ENCODE assay signal across 19 cellular contexts in the genomic region with DNA sequence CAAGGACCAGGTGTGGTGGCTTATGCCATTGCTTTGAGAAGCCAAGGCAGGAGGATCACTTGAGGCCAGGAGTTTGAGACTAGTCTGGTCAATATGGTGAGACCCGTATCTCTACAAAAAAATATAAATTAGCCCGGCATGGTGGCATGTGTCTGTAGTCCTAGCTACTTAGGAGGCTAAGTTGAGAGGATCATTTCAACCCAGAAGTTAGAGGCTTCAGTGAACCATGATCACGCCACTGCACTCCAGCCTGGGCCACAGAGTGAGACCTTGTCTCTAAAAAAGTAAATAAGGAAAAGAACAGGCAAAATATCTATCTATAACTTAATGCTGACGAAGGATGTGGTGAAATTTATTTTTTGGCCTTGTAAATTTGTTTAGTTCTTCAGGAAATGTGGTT.
DNase-seq lines count a peak whose midpoint lies in the region; ATAC-seq and TF ChIP-seq lines count a peak whose summit lies in the region.
"Had no signal": no experiment of that assay in that cellular context is flagged by ENCODE, and none has a peak within 500 bp of the region (broad histone marks: within the 10 kb centered on the region; RNA-seq: fewer than 3 reads in every experiment).

No MANE protein-coding gene starts in this region.

- H3K36me3 ChIP-seq in right lobe of liver: peaks cover 0 to 72% (median 28%) of the 10 kb centered on the region in 4 donors
- peaks cover 0 to 94% (median 58%) of the 10 kb centered on the region in 4 donors for H3K36me3 ChIP-seq in upper lobe of left lung

- peak overlapping the region in 2 of 3 donors; percentile 7 to 10 for H3K27ac ChIP-seq in right lobe of liver
- H3K27ac ChIP-seq in upper lobe of left lung: peak overlapping the region; percentile 40 to 77 (median 66)

- intact Hi-C loops in activated T-helper 2 cell treated with anti-CD3 and anti-CD28 coated beads, Interferon-gamma antibody, Interleukin-2, Interleukin-4, amounts not matched to agents 10 μg/mL and 5 μg/mL and 100 μg/mL, durations not matched to agents 14 hours and 24 hours and 36 hours (cut with micrococcal nuclease): no loop called here
- intact Hi-C loops in right lobe of liver (cut with DNase I): no loop called here

- no CpG with 5 or more reads among the region's 4 CpGs for WGBS in right lobe of liver (ENCODE audit: insufficient coverage, low coverage, low lambda C conversion rate, missing lambda C conversion rate)
- 88 to 94% methylated on average over 4 of the region's 4 CpGs for WGBS in upper lobe of left lung, 2 donors

- H3K4me3 Mint-ChIP-seq in activated naive CD4-positive, alpha-beta T cell treated with anti-CD3 and anti-CD28 coated beads, Interleukin-2, amount 10 ng/mL, durations not matched to agents 7 days and 5 days: no peak overlapping the region
- no peak overlapping the region for H3K4me3 Mint-ChIP-seq in activated T-helper 2 cell treated with anti-CD3 and anti-CD28 coated beads, Interferon-gamma antibody, Interleukin-2, Interleukin-4, amounts not matched to agents 10 μg/mL and 5 μg/mL and 100 μg/mL, durations not matched to agents 14 hours and 24 hours and 36 hours (ENCODE audit: low read depth)
- H3K4me3 Mint-ChIP-seq: CD8-positive, alpha-beta memory T cell; GM23338 had no signal

- no peaks in the 10 kb centered on the region for H3K9me3 Mint-ChIP-seq in activated naive CD4-positive, alpha-beta T cell treated with anti-CD3 and anti-CD28 coated beads, Interleukin-2, amount 10 ng/mL, durations not matched to agents 7 days and 5 days
- no peaks in the 10 kb centered on the region for H3K9me3 Mint-ChIP-seq in activated naive CD4-positive, alpha-beta T cell treated with anti-CD3 and anti-CD28 coated beads, Interleukin-2, amount 50 U/mL, for 72 hours
- H3K9me3 Mint-ChIP-seq in activated T-helper 2 cell treated with anti-CD3 and anti-CD28 coated beads, Interferon-gamma antibody, Interleukin-2, Interleukin-4, amounts not matched to agents 10 μg/mL and 5 μg/mL and 100 μg/mL, durations not matched to agents 14 hours and 24 hours and 36 hours: no peaks in the 10 kb centered on the region
- H3K9me3 Mint-ChIP-seq: CD8-positive, alpha-beta memory T cell; GM23338 had no signal

- TF ChIP-seq POLR2A in right lobe of liver (IDR thresholded peaks at IDR 0.05) (no peak), upper lobe of left lung (IDR thresholded peaks at IDR 0.05) (no peak)

- no peaks in the 10 kb centered on the region for H3K4me1 ChIP-seq in right lobe of liver
- no peaks in the 10 kb centered on the region for H3K4me1 ChIP-seq in upper lobe of left lung

- CTCF ChIA-PET in activated naive CD4-positive, alpha-beta T cell treated with anti-CD3 and anti-CD28 coated beads, Interleukin-2, amount 10 ng/mL, durations not matched to agents 7 days and 5 days (lab: Charles Lee): interaction anchor here (1.0 kb wide), 1 partner anchor 65 kb away, joined by 3 read pairs; no protein-coding TSS in a partner anchor

- H3K27ac Mint-ChIP-seq in activated naive CD4-positive, alpha-beta T cell treated with anti-CD3 and anti-CD28 coated beads, Interleukin-2, amount 10 ng/mL, durations not matched to agents 7 days and 5 days: peak overlapping the region; percentile 62
- peak overlapping the region in 1 of 2 donors; percentile 29 for H3K27ac Mint-ChIP-seq in activated naive CD4-positive, alpha-beta T cell treated with anti-CD3 and anti-CD28 coated beads, Interleukin-2, amount 50 U/mL, for 72 hours
- peak overlapping the region; percentile 18 for H3K27ac Mint-ChIP-seq in activated T-helper 2 cell treated with anti-CD3 and anti-CD28 coated beads, Interferon-gamma antibody, Interleukin-2, Interleukin-4, amounts not matched to agents 10 μg/mL and 5 μg/mL and 100 μg/mL, durations not matched to agents 14 hours and 24 hours and 36 hours

- TF ChIP-seq EP300 in upper lobe of left lung (IDR thresholded peaks at IDR 0.05): no peak

- TF ChIP-seq CTCF in right lobe of liver (IDR thresholded peaks at IDR 0.05) (no peak), upper lobe of left lung (IDR thresholded peaks at IDR 0.05) (no peak)

- H3K9me3 ChIP-seq in right lobe of liver: no peaks in the 10 kb centered on the region
- no peaks in the 10 kb centered on the region for H3K9me3 ChIP-seq in upper lobe of left lung

- DNase-seq in activated naive CD4-positive, alpha-beta T cell treated with anti-CD3 and anti-CD28 coated beads, Interleukin-2, amount 10 ng/mL, durations not matched to agents 7 days and 5 days: no peak
- no peak for DNase-seq in activated naive CD4-positive, alpha-beta T cell treated with anti-CD3 and anti-CD28 coated beads, Interleukin-2, amount 50 U/mL, for 72 hours (ENCODE audit: low spot score in 2 of 2)
- DNase-seq in activated T-helper 2 cell treated with anti-CD3 and anti-CD28 coated beads, Interferon-gamma antibody, Interleukin-2, Interleukin-4, amounts not matched to agents 10 μg/mL and 5 μg/mL and 100 μg/mL, durations not matched to agents 14 hours and 24 hours and 36 hours (ENCODE audit: low spot score): no peak
- DNase-seq in right lobe of liver (no peak), upper lobe of left lung (no peak), dermis blood vessel endothelial cell (no peak)
- DNase-seq: CD8-positive, alpha-beta memory T cell; DMS53; NCI-H1105 treated with DMSO at 0.1 percent for 48 hours; NCI-H187; NCI-H2107; NCI-H510A; NCI-H82; OCI-M1; Right ventricle myocardium superior had no signal

- H3K27me3 Mint-ChIP-seq in activated naive CD4-positive, alpha-beta T cell treated with anti-CD3 and anti-CD28 coated beads, Interleukin-2, amount 10 ng/mL, durations not matched to agents 7 days and 5 days: no peaks in the 10 kb centered on the region
- H3K27me3 Mint-ChIP-seq in activated T-helper 2 cell treated with anti-CD3 and anti-CD28 coated beads, Interferon-gamma antibody, Interleukin-2, Interleukin-4, amounts not matched to agents 10 μg/mL and 5 μg/mL and 100 μg/mL, durations not matched to agents 14 hours and 24 hours and 36 hours (ENCODE audit: low read depth): no peaks in the 10 kb centered on the region

- peaks cover 23% of the 10 kb centered on the region for H3K4me1 Mint-ChIP-seq in activated naive CD4-positive, alpha-beta T cell treated with anti-CD3 and anti-CD28 coated beads, Interleukin-2, amount 10 ng/mL, durations not matched to agents 7 days and 5 days
- H3K4me1 Mint-ChIP-seq in activated T-helper 2 cell treated with anti-CD3 and anti-CD28 coated beads, Interferon-gamma antibody, Interleukin-2, Interleukin-4, amounts not matched to agents 10 μg/mL and 5 μg/mL and 100 μg/mL, durations not matched to agents 14 hours and 24 hours and 36 hours (ENCODE audit: low read depth): peaks cover 16% of the 10 kb centered on the region

- peaks cover 67% of the 10 kb centered on the region for H3K36me3 Mint-ChIP-seq in activated naive CD4-positive, alpha-beta T cell treated with anti-CD3 and anti-CD28 coated beads, Interleukin-2, amount 10 ng/mL, durations not matched to agents 7 days and 5 days
- H3K36me3 Mint-ChIP-seq in activated naive CD4-positive, alpha-beta T cell treated with anti-CD3 and anti-CD28 coated beads, Interleukin-2, amount 50 U/mL, for 72 hours: peaks cover 23 to 28% of the 10 kb centered on the region in 2 donors
- H3K36me3 Mint-ChIP-seq in activated T-helper 2 cell treated with anti-CD3 and anti-CD28 coated beads, Interferon-gamma antibody, Interleukin-2, Interleukin-4, amounts not matched to agents 10 μg/mL and 5 μg/mL and 100 μg/mL, durations not matched to agents 14 hours and 24 hours and 36 hours (ENCODE audit: low read depth): peaks cover 77% of the 10 kb centered on the region

- H3K4me3 ChIP-seq in right lobe of liver (no peak overlapping the region), upper lobe of left lung (no peak overlapping the region)
- H3K4me3 ChIP-seq: GM23338, K562 had no signal

- ATAC-seq in activated naive CD4-positive, alpha-beta T cell treated with anti-CD3 and anti-CD28 coated beads, Interleukin-2, amount 50 U/mL, for 72 hours: no peak
- ATAC-seq in right lobe of liver (peak in 2 of 4 donors; percentile 20 to 33), upper lobe of left lung (ENCODE audit: low FRiP score in 2 of 2) (no peak), GM21447 (IDR thresholded peaks at IDR 0.05; ENCODE audit: unreplicated experiment) (no peak), HG02759 (IDR thresholded peaks at IDR 0.05; ENCODE audit: unreplicated experiment) (no peak)
- ATAC-seq: GM23338, K562 had no signal

- H3K27me3 ChIP-seq in right lobe of liver (no peaks in the 10 kb centered on the region), upper lobe of left lung (no peaks in the 10 kb centered on the region)
